In the genomic region with DNA sequence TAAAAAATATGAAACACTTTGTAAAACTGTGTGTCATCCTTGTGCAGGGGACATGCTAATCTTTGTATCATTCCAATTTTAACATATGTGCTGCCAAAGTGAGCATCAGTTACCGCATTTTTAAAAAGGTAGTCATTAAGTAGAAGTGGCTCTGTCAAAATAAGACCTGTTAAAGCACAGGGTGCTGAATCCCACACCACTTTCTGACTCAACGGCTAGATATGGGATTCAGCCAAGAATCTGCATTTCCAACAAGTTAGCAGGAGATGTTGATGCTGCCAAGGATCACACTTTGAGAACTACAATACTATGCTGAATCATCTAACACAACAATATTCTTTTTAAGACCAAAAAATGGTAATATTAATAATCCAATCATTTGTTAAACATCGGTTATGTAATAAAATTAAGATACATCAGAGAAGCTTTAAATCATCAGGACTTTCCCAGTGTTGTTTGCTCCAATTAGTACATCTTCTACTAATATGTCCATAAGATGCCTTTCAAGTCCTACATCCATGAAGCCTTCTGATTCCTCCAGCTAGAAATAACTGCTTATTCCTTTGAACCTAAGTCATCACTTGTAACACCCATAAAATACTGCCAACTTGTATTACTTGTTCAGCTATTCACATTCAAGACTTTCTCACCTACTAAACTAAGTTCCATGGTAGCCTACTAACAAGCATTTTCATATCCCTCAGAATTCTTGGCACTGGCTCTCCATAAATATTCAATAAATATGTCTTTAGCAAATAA, we compare ENCODE assay signal across 12 cellular contexts.
DNase-seq lines count a peak whose midpoint lies in the region; ATAC-seq, FAIRE-seq and TF ChIP-seq lines count a peak whose summit lies in the region.
"Had no signal": no experiment of that assay in that cellular context is flagged by ENCODE, and none has a peak within 500 bp of the region (broad histone marks: within the 10 kb centered on the region; RNA-seq: fewer than 3 reads in every experiment).

No MANE protein-coding gene starts in this region.

- H3K4me3 ChIP-seq in bronchial epithelial cell (ENCODE audit: low read depth, low read length) (no peak overlapping the region), thoracic aorta (no peak overlapping the region)
- H3K4me3 ChIP-seq: colonic mucosa had no signal

- no peak for FAIRE-seq in bronchial epithelial cell (lab: Jason Lieb, UNC)

- H3K4me1 ChIP-seq in thoracic aorta (ENCODE audit: control insufficient read depth in 1 of 2, low read depth in 2 of 2) = peaks cover 18 to 81% of the 10 kb centered on the region in 2 donors

- no peaks in the 10 kb centered on the region for H3K9me3 Mint-ChIP-seq in activated naive CD8-positive, alpha-beta T cell (ENCODE audit: low read depth)
- H3K9me3 Mint-ChIP-seq in activated naive CD8-positive, alpha-beta T cell treated with anti-CD3 and anti-CD28 coated beads, Interleukin-2, amount 50 U/mL, for 24 hours = peaks cover 4% of the 10 kb centered on the region

- no peaks in the 10 kb centered on the region for H3K27me3 ChIP-seq in bronchial epithelial cell (ENCODE audit: control insufficient read depth, insufficient read depth, low read length)
- no peaks in the 10 kb centered on the region for H3K27me3 ChIP-seq in thoracic aorta (replicated peaks; ENCODE audit: insufficient read depth)
- H3K27me3 ChIP-seq: colonic mucosa had no signal

- ATAC-seq in activated naive CD8-positive, alpha-beta T cell treated with anti-CD3 and anti-CD28 coated beads, Interleukin-2, amount 50 U/mL, for 24 hours = no peak
- ATAC-seq in thoracic aorta (ENCODE audit: insufficient number of reproducible peaks, low FRiP score, low read depth) = peak; percentile 81
- no peak for ATAC-seq in HG03045 (IDR thresholded peaks at IDR 0.05; ENCODE audit: unreplicated experiment)

- peaks cover 19% of the 10 kb centered on the region for H3K36me3 Mint-ChIP-seq in activated naive CD8-positive, alpha-beta T cell
- H3K36me3 Mint-ChIP-seq in activated naive CD8-positive, alpha-beta T cell treated with anti-CD3 and anti-CD28 coated beads, Interleukin-2, amount 50 U/mL, for 24 hours (ENCODE audit: low read depth) = peaks cover 54% of the 10 kb centered on the region

- no peaks in the 10 kb centered on the region for H3K9me3 ChIP-seq in thoracic aorta
- H3K9me3 ChIP-seq: colonic mucosa had no signal

- H3K27ac ChIP-seq in thoracic aorta = peak overlapping the region in 1 of 2 donors; percentile 18
- H3K27ac ChIP-seq: 22Rv1, colonic mucosa had no signal

- no peaks in the 10 kb centered on the region for H3K27me3 Mint-ChIP-seq in activated naive CD8-positive, alpha-beta T cell
- H3K27me3 Mint-ChIP-seq in activated naive CD8-positive, alpha-beta T cell treated with anti-CD3 and anti-CD28 coated beads, Interleukin-2, amount 50 U/mL, for 24 hours = no peaks in the 10 kb centered on the region

- no peak for TF ChIP-seq CTCF in bronchial epithelial cell (IDR thresholded peaks at IDR 0.05; ENCODE audit: insufficient read depth, low read length, severe bottlenecking)
- TF ChIP-seq CTCF in thoracic aorta (IDR thresholded peaks at IDR 0.05) = no peak

- no peak for DNase-seq in activated naive CD8-positive, alpha-beta T cell treated with anti-CD3 and anti-CD28 coated beads, Interleukin-2, amount 50 U/mL, for 24 hours
- DNase-seq in bronchial epithelial cell (ENCODE audit: low read depth) (peak; percentile 92), hepatic stellate cell (ENCODE audit: low spot score) (peak; percentile 15), thoracic aorta (ENCODE audit: low spot score) (no peak), DMS53 treated with DMSO at 0.1 percent for 48 hours (lab: John Stamatoyannopoulos, UW; ENCODE audit: unreplicated experiment) (no peak), NCI-H748 (lab: John Stamatoyannopoulos, UW; ENCODE audit: unreplicated experiment) (no peak)
- DNase-seq: colonic mucosa; DMS79; stimulated activated CD4-positive, alpha-beta T cell treated with anti-CD3 and anti-CD28 coated beads, Interleukin-12 subunit alpha, Interleukin-12 subunit beta, amount 100 ng/mL, for 4 hours had no signal

- H3K27ac Mint-ChIP-seq in activated naive CD8-positive, alpha-beta T cell = peak overlapping the region; percentile 4
- H3K27ac Mint-ChIP-seq in activated naive CD8-positive, alpha-beta T cell treated with anti-CD3 and anti-CD28 coated beads, Interleukin-2, amount 50 U/mL, for 24 hours = no peak overlapping the region

- no peak overlapping the region for H3K4me3 Mint-ChIP-seq in activated naive CD8-positive, alpha-beta T cell
- no peak overlapping the region for H3K4me3 Mint-ChIP-seq in activated naive CD8-positive, alpha-beta T cell treated with anti-CD3 and anti-CD28 coated beads, Interleukin-2, amount 50 U/mL, for 24 hours

- H3K4me1 Mint-ChIP-seq in activated naive CD8-positive, alpha-beta T cell (ENCODE audit: low read depth) = peaks cover 89% of the 10 kb centered on the region
- peaks cover 73% of the 10 kb centered on the region for H3K4me1 Mint-ChIP-seq in activated naive CD8-positive, alpha-beta T cell treated with anti-CD3 and anti-CD28 coated beads, Interleukin-2, amount 50 U/mL, for 24 hours

- H3K36me3 ChIP-seq in bronchial epithelial cell (ENCODE audit: control insufficient read depth, insufficient read depth, low read length) (no peaks in the 10 kb centered on the region), thoracic aorta (no peaks in the 10 kb centered on the region)
- H3K36me3 ChIP-seq: colonic mucosa had no signal

Comparison
In these comparisons a context has a peak if more than half of its experiments do, and no peak if none do; other contexts are left out.
1. DNase-seq: peak in bronchial epithelial cell (single experiment) and hepatic stellate cell (single experiment); none in activated naive CD8-positive, alpha-beta T cell treated with anti-CD3 and anti-CD28 coated beads, Interleukin-2, amount 50 U/mL, for 24 hours (single experiment), thoracic aorta (single experiment), DMS53 treated with DMSO at 0.1 percent for 48 hours (single experiment) and NCI-H748 (single experiment).